Comparison of ENCODE assay signal across 26 cellular contexts in the genomic region with DNA sequence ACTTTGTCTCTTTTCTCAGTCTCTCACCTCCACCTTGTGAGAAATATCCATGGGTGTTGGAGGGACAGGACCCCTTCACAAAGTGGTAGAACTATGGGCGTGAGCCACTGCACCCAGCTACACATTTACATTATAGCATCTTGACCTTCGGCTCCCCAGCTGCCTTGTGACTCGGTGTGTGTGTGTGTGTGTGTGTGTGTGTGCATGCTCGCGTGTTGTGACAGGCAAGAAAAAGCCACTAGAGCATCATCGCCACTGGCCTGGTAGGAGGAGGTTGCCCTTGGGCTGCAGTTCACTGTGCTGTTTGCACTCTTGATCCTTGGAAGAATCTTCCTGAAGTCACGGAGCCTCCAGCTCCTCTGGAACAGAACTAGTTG. TPM values are rescaled to one million over a fixed set of nuclear protein-coding genes. Genes with fewer than 3 reads are reported as not detected.
A peak's percentile ranks its signal among the peaks of the same experiment; 100 is the strongest.
DNase-seq lines count a peak whose midpoint lies in the region; ATAC-seq and TF ChIP-seq lines count a peak whose summit lies in the region.
"Had no signal": no experiment of that assay in that cellular context is flagged by ENCODE, and none has a peak within 500 bp of the region (broad histone marks: within the 10 kb centered on the region; RNA-seq: fewer than 3 reads in every experiment).

No MANE protein-coding gene starts in this region.

- 73 to 100% methylated on average over 1 to 7 of the region's 7 CpGs for WGBS in body of pancreas, 2 donors

- no peak overlapping the region for H3K4me3 Mint-ChIP-seq in stimulated activated naive B cell treated with anti-CD40 and anti-IgM and Interleukin-4, amounts not matched to agents 10 μg/mL and 1 μg/mL and 100 μg/mL, for 72 hours
- H3K4me3 Mint-ChIP-seq in chondrocyte (ENCODE audit: unreplicated experiment), result no peak overlapping the region
- H3K4me3 Mint-ChIP-seq: activated B cell treated with CpG ODN at 0.5 μM for 24 hours; activated CD4-positive, alpha-beta memory T cell treated with anti-CD3 and anti-CD28 coated beads, Interleukin-2, amount 10 ng/mL, durations not matched to agents 7 days and 5 days; GM23338; stimulated activated naive CD8-positive, alpha-beta T cell treated with anti-CD3 and anti-CD28 coated beads, Interleukin-15, amount 100 ng/mL, for 72 hours; T-helper 2 cell treated with Interferon-gamma antibody and Interleukin-4, amounts not matched to agents 5 μg/mL and 100 μg/mL, for 36 hours had no signal

- no peak for TF ChIP-seq CTCF in body of pancreas (IDR thresholded peaks at IDR 0.05)
- no peak for TF ChIP-seq CTCF in mucosa of descending colon (IDR thresholded peaks at IDR 0.05)
- TF ChIP-seq CTCF in chondrocyte (IDR thresholded peaks at IDR 0.05), result no peak

- DNase-seq in DMS53 (lab: John Stamatoyannopoulos, UW) (peak; percentile 15), DMS53 treated with DMSO at 0.1 percent for 48 hours (lab: John Stamatoyannopoulos, UW; ENCODE audit: unreplicated experiment) (no peak), body of pancreas (no peak), mucosa of descending colon (peak in 1 of 3 donors; percentile 55), chondrocyte (ENCODE audit: low spot score) (no peak), hepatic stellate cell (ENCODE audit: low spot score) (no peak)
- DNase-seq in stimulated activated naive B cell treated with anti-CD40 and anti-IgM and Interleukin-4, amounts not matched to agents 10 μg/mL and 1 μg/mL and 100 μg/mL, for 72 hours, result no peak
- DNase-seq: 8988T; activated B cell treated with CpG ODN at 0.5 μM for 24 hours; activated CD4-positive, alpha-beta memory T cell treated with anti-CD3 and anti-CD28 coated beads, Interleukin-2, amount 10 ng/mL, durations not matched to agents 7 days and 5 days; activated gamma-delta T cell; activated T-cell treated with anti-CD3 and anti-CD28 coated beads for 4 hours; left ventricle myocardium inferior; midbrain; NCI-H146; NCI-H2171 treated with DMSO at 0.1 percent for 48 hours; NCI-H526; RPMI8226; spleen; stimulated activated CD4-positive, alpha-beta T cell treated with anti-CD3 and anti-CD28 coated beads, Interleukin-4, amount 100 ng/mL, for 24 hours; stimulated activated naive CD8-positive, alpha-beta T cell treated with anti-CD3 and anti-CD28 coated beads, Interleukin-15, amount 100 ng/mL, for 72 hours had no signal

- H3K4me1 ChIP-seq in body of pancreas (peaks cover 59% of the 10 kb centered on the region), mucosa of descending colon (ENCODE audit: low read depth) (peaks cover 26% of the 10 kb centered on the region)

- H3K4me1 Mint-ChIP-seq in stimulated activated naive B cell treated with anti-CD40 and anti-IgM and Interleukin-4, amounts not matched to agents 10 μg/mL and 1 μg/mL and 100 μg/mL, for 72 hours, result peaks cover 35 to 53% of the 10 kb centered on the region in 2 donors
- H3K4me1 Mint-ChIP-seq in chondrocyte (ENCODE audit: low read depth), result peaks cover 29% of the 10 kb centered on the region

- H3K9me3 ChIP-seq in body of pancreas (no peaks in the 10 kb centered on the region), mucosa of descending colon (no peaks in the 10 kb centered on the region)
- H3K9me3 ChIP-seq: left ventricle myocardium inferior had no signal

- ATAC-seq in body of pancreas, result no peak
- ATAC-seq in mucosa of descending colon, result peak; percentile 53
- peak in 1 of 2 donors; percentile 11 for ATAC-seq in stimulated activated naive B cell treated with anti-CD40 and anti-IgM and Interleukin-4, amounts not matched to agents 10 μg/mL and 1 μg/mL and 100 μg/mL, for 72 hours (replicated peaks)
- no peak for ATAC-seq in HG02938 (IDR thresholded peaks at IDR 0.05; ENCODE audit: unreplicated experiment)
- ATAC-seq: GM23338; stimulated activated naive CD8-positive, alpha-beta T cell treated with anti-CD3 and anti-CD28 coated beads, Interleukin-15, amount 100 ng/mL, for 72 hours had no signal

- H3K9me3 Mint-ChIP-seq in stimulated activated naive B cell treated with anti-CD40 and anti-IgM and Interleukin-4, amounts not matched to agents 10 μg/mL and 1 μg/mL and 100 μg/mL, for 72 hours, result peaks cover 3 to 6% of the 10 kb centered on the region in 2 donors
- no peaks in the 10 kb centered on the region for H3K9me3 Mint-ChIP-seq in chondrocyte (ENCODE audit: low read depth)
- H3K9me3 Mint-ChIP-seq: GM23338 had no signal

- H3K36me3 ChIP-seq in body of pancreas (replicated peaks in 1 of 2; ENCODE audit: insufficient read depth in 1 of 2, low read depth in 2 of 2), result no peaks in the 10 kb centered on the region
- H3K36me3 ChIP-seq in mucosa of descending colon (ENCODE audit: low read depth), result no peaks in the 10 kb centered on the region
- H3K36me3 ChIP-seq: left ventricle myocardium inferior had no signal

- H3K27ac ChIP-seq in body of pancreas, result peak overlapping the region; percentile 39 to 69 (median 58)
- H3K27ac ChIP-seq: left ventricle myocardium inferior, SK-N-MC, tibial nerve had no signal

- H3K4me3 ChIP-seq in body of pancreas, result no peak overlapping the region
- H3K4me3 ChIP-seq in mucosa of descending colon, result no peak overlapping the region
- H3K4me3 ChIP-seq: GM23338, left ventricle myocardium inferior, SK-N-MC, spleen, tibial nerve had no signal

- no peaks in the 10 kb centered on the region for H3K27me3 ChIP-seq in body of pancreas
- H3K27me3 ChIP-seq: spleen, tibial nerve had no signal

- TF ChIP-seq POLR2A in body of pancreas (IDR thresholded peaks at IDR 0.05), result no peak

- intact Hi-C loops in body of pancreas (cut with DNase I) (no loop called here), mucosa of descending colon (cut with DNase I, micrococcal nuclease) (no loop called here)

- H3K36me3 Mint-ChIP-seq in stimulated activated naive B cell treated with anti-CD40 and anti-IgM and Interleukin-4, amounts not matched to agents 10 μg/mL and 1 μg/mL and 100 μg/mL, for 72 hours, result peaks cover 29 to 50% of the 10 kb centered on the region in 2 donors
- H3K36me3 Mint-ChIP-seq in chondrocyte (ENCODE audit: low read depth), result peaks cover 1% of the 10 kb centered on the region

- no peaks in the 10 kb centered on the region for H3K27me3 Mint-ChIP-seq in stimulated activated naive B cell treated with anti-CD40 and anti-IgM and Interleukin-4, amounts not matched to agents 10 μg/mL and 1 μg/mL and 100 μg/mL, for 72 hours
- no peaks in the 10 kb centered on the region for H3K27me3 Mint-ChIP-seq in chondrocyte (ENCODE audit: low read depth)
- H3K27me3 Mint-ChIP-seq: activated B cell treated with CpG ODN at 0.5 μM for 24 hours; activated CD4-positive, alpha-beta memory T cell treated with anti-CD3 and anti-CD28 coated beads, Interleukin-2, amount 10 ng/mL, durations not matched to agents 7 days and 5 days; stimulated activated naive CD8-positive, alpha-beta T cell treated with anti-CD3 and anti-CD28 coated beads, Interleukin-15, amount 100 ng/mL, for 72 hours had no signal

- peak overlapping the region; percentile 67 for H3K27ac Mint-ChIP-seq in stimulated activated naive B cell treated with anti-CD40 and anti-IgM and Interleukin-4, amounts not matched to agents 10 μg/mL and 1 μg/mL and 100 μg/mL, for 72 hours
- H3K27ac Mint-ChIP-seq in chondrocyte (ENCODE audit: unreplicated experiment), result no peak overlapping the region
- H3K27ac Mint-ChIP-seq: activated B cell treated with CpG ODN at 0.5 μM for 24 hours; activated CD4-positive, alpha-beta memory T cell treated with anti-CD3 and anti-CD28 coated beads, Interleukin-2, amount 10 ng/mL, durations not matched to agents 7 days and 5 days; GM23338; T-helper 2 cell treated with Interferon-gamma antibody and Interleukin-4, amounts not matched to agents 5 μg/mL and 100 μg/mL, for 36 hours had no signal

RNA-seq across cellular contexts. Expression of a gene that starts 13.7 kb away (rescaled TPM):
- 1 to 10 TPM; 6.3 to 6.7 TPM for total RNA-seq in body of pancreas
- 10 to 100 TPM in 2 of 3 donors, 1 to 10 TPM in 1; 9.8 to 20.5 (median 16.7) TPM for total RNA-seq in mucosa of descending colon
- total RNA-seq in chondrocyte, result 4.4 to 5.4 TPM (median 5.0 TPM) in 3 replicates

RNA-seq across cellular contexts. Expression of a gene that starts 25.7 kb away (rescaled TPM):
- total RNA-seq in body of pancreas (1 to 10 TPM; 4.9 to 7.5 TPM), mucosa of descending colon (10 to 100 TPM; 14.8 to 16.0 (median 15.1) TPM), chondrocyte (8.2 to 9.3 TPM (median 8.7 TPM) in 3 replicates)

RNA-seq across cellular contexts. Expression of a gene that starts 39.5 kb away (rescaled TPM):
- 1 to 10 TPM; 2.3 to 9.2 TPM for total RNA-seq in body of pancreas
- total RNA-seq in mucosa of descending colon, result 10 to 100 TPM in 2 of 3 donors, 1 to 10 TPM in 1; 9.7 to 31.9 (median 16.8) TPM
- total RNA-seq in chondrocyte, result 15.6 to 19.8 TPM (median 16.0 TPM) in 3 replicates
